ENCODE assay signal across 16 cellular contexts in the genomic region with DNA sequence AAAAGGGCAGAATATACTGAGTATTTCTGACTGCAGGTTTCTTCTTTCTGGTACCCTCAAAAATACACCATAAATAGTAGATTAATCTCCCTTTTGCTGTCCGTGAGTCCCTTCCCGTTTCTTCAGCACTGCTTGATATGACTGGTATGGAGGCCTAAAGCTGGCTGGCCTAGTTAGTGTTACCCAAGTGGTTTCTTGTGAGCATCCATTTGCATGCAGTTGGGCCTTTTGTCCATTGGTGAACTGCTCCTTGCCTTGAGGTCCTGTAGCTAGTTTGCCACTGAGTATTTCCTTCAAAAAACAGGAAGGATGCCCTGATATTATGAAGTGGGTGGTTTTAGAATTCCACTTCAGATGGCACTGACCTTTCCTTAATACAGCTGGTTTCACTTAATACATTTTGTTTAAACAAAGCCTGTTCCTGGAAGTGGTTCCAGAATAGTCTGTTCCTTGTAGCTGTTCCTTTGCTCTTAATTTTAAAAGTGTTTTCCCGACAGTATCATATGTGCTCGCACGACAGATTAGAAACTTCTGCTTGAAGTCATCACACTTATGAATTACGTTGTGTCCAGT. TPM values are rescaled to one million over a fixed set of nuclear protein-coding genes. Genes with fewer than 3 reads are reported as not detected.
A peak's percentile ranks its signal among the peaks of the same experiment; 100 is the strongest.
DNase-seq lines count a peak whose midpoint lies in the region; FAIRE-seq and TF ChIP-seq lines count a peak whose summit lies in the region.
"Had no signal": no experiment of that assay in that cellular context is flagged by ENCODE, and none has a peak within 500 bp of the region (broad histone marks: within the 10 kb centered on the region; RNA-seq: fewer than 3 reads in every experiment).

No MANE protein-coding gene starts in this region.

- TF ChIP-seq POLR2A in esophagus squamous epithelium (IDR thresholded peaks at IDR 0.05) (no peak), uterus (IDR thresholded peaks at IDR 0.05) (no peak)

- H3K9me3 ChIP-seq in esophagus squamous epithelium (peaks cover 0 to 3% (median 0%) of the 10 kb centered on the region in 3 donors), osteoblast (ENCODE audit: low read depth, low read length) (peaks cover 2% of the 10 kb centered on the region), uterus (no peaks in the 10 kb centered on the region)
- H3K9me3 ChIP-seq: HAP-1 had no signal

- TF ChIP-seq CTCF in esophagus squamous epithelium (IDR thresholded peaks at IDR 0.05) (no peak), osteoblast (IDR thresholded peaks at IDR 0.05; ENCODE audit: extremely low read depth, low read depth, low read length) (no peak), uterus (IDR thresholded peaks at IDR 0.05) (no peak)

- H3K4me3 ChIP-seq in esophagus squamous epithelium: no peak overlapping the region
- no peak overlapping the region for H3K4me3 ChIP-seq in osteoblast (ENCODE audit: insufficient read depth, low read length)
- H3K4me3 ChIP-seq in uterus: no peak overlapping the region
- H3K4me3 ChIP-seq: HAP-1 had no signal

- intact Hi-C loops in esophagus squamous epithelium (cut with DNase I): no loop called here
- intact Hi-C loops in uterus (cut with DNase I; ENCODE audit: low total_unique reads): no loop called here

- no peaks in the 10 kb centered on the region for H3K27me3 ChIP-seq in esophagus squamous epithelium
- no peaks in the 10 kb centered on the region for H3K27me3 ChIP-seq in osteoblast (ENCODE audit: insufficient read depth, low read length)
- no peaks in the 10 kb centered on the region for H3K27me3 ChIP-seq in uterus

- no peak for FAIRE-seq in frontal cortex (lab: Jason Lieb, UNC)

- no peak overlapping the region for H2AFZ ChIP-seq in osteoblast (ENCODE audit: low read length)

- peaks cover 73% of the 10 kb centered on the region for H3K79me2 ChIP-seq in osteoblast (ENCODE audit: insufficient read depth, low read length)

- in situ Hi-C loops in KBM-7 (cut with MboI; ENCODE audit: low pct_unique_long_range_greater_than_20kb, low sequenced_read_pairs): no loop called here

- 58 to 77% methylated on average over 6 of the region's 6 CpGs for WGBS in esophagus squamous epithelium, 2 donors

- peak; percentile 8 for DNase-seq in DMS53 (lab: John Stamatoyannopoulos, UW)
- DNase-seq in DMS53 treated with DMSO at 0.1 percent for 48 hours (lab: John Stamatoyannopoulos, UW; ENCODE audit: unreplicated experiment): no peak
- no peak for DNase-seq in esophagus squamous epithelium (lab: John Stamatoyannopoulos, UW)
- DNase-seq in osteoblast (ENCODE audit: insufficient read length, low spot score, missing footprints): no peak
- no peak for DNase-seq in uterus
- DNase-seq in frontal cortex (ENCODE audit: low spot score in 2 of 2): no peak
- DNase-seq in KBM-7: no peak
- no peak for DNase-seq in T1000 (lab: John Stamatoyannopoulos, UW)
- DNase-seq: activated CD8-positive, alpha-beta T cell treated with anti-CD3 and anti-CD28 coated beads for 36 hours; activated gamma-delta T cell; Kasumi-1; midbrain; NCI-H1930; stimulated activated CD4-positive, alpha-beta T cell treated with anti-CD3 and anti-CD28 coated beads, Interleukin-4, amount 100 ng/mL, for 1 hour had no signal

- no peaks in the 10 kb centered on the region for H3K36me3 ChIP-seq in esophagus squamous epithelium
- H3K36me3 ChIP-seq in osteoblast (ENCODE audit: insufficient read depth, low read length): no peaks in the 10 kb centered on the region
- no peaks in the 10 kb centered on the region for H3K36me3 ChIP-seq in uterus
- H3K36me3 ChIP-seq: HAP-1 had no signal

- H3K27ac ChIP-seq in esophagus squamous epithelium: peak overlapping the region; percentile 6 to 87 (median 76)
- H3K27ac ChIP-seq in osteoblast (ENCODE audit: low read depth, low read length): peak overlapping the region; percentile 91
- peak overlapping the region; percentile 67 to 69 for H3K27ac ChIP-seq in uterus
- H3K27ac ChIP-seq: 22Rv1 had no signal

- no peaks in the 10 kb centered on the region for H4K20me1 ChIP-seq in osteoblast (ENCODE audit: insufficient read depth, low read length)

- peaks cover 0 to 28% (median 13%) of the 10 kb centered on the region in 3 donors for H3K4me1 ChIP-seq in esophagus squamous epithelium
- peaks cover 19% of the 10 kb centered on the region for H3K4me1 ChIP-seq in osteoblast (ENCODE audit: insufficient read depth, low read length)
- H3K4me1 ChIP-seq in uterus: peaks cover 0 to 6% of the 10 kb centered on the region in 2 donors
- H3K4me1 ChIP-seq: HAP-1 had no signal

- peak overlapping the region; percentile 7 for H3K4me2 ChIP-seq in osteoblast (ENCODE audit: insufficient read depth, low read length)

RNA-seq across cellular contexts. Expression of gene ABL1, which starts 40.0 kb away (rescaled TPM):
- 10 to 100 TPM; 22.1 to 51.7 (median 27.1) TPM for total RNA-seq in esophagus squamous epithelium
- total RNA-seq in osteoblast: 92.2 and 94.8 TPM in 2 replicates
- 100 to 1,000 TPM in 1 of 4 donors, 10 to 100 TPM in 3; 22.5 to 117 (median 57.8) TPM for total RNA-seq in uterus
- total RNA-seq in frontal cortex: 21.6 TPM
